In the genomic region with DNA sequence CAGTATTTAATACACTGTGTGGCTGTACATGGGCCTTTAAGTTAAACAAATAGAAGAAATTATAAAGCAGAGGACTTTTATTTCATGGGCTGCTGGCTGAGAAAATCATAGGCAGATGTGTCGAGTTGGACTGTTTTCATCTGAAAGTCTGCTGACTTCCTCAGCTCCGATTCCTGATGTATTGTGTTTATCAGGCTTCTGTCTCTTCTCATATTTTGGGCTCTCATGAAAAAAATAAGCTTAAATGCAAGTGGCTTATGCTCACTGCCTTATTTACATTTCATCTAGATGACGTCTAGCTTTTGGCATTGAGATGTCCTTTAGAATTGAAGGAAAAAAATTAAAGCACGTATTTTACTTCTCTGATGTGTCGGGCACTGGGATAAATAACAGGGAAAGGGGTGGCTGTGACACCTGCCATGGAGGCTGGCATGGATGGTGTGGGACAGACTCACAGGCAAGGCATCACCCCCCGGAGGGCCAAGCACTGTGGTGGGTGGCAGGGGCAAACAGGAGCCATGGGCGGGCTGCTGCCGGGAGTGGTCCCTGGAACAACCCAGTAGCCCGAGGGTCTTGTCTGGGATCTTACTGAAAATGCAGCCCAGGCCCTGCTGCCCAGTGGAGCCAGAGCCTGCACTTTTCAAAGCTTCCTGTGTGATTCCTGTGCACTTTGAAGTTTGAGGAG, we compare ENCODE assay signal across 32 cellular contexts.
DNase-seq lines count a peak whose midpoint lies in the region; ATAC-seq and TF ChIP-seq lines count a peak whose summit lies in the region.
"Had no signal": no experiment of that assay in that cellular context is flagged by ENCODE, and none has a peak within 500 bp of the region (broad histone marks: within the 10 kb centered on the region; RNA-seq: fewer than 3 reads in every experiment).

No MANE protein-coding gene starts in this region.

- peak overlapping the region; percentile 81 for H3K27ac Mint-ChIP-seq in mesothelial cell of epicardium
- H3K27ac Mint-ChIP-seq: activated CD4-positive, alpha-beta memory T cell treated with anti-CD3 and anti-CD28 coated beads, Interleukin-2, amount 10 ng/mL, durations not matched to agents 7 days and 5 days; activated naive CD8-positive, alpha-beta T cell treated with anti-CD3 and anti-CD28 coated beads for 36 hours; activated T-helper 2 cell treated with anti-CD3 and anti-CD28 coated beads, Interferon-gamma antibody, Interleukin-2, Interleukin-4, amounts not matched to agents 10 μg/mL and 5 μg/mL and 100 μg/mL, durations not matched to agents 14 hours and 24 hours and 36 hours; neural progenitor cell; stimulated activated naive B cell treated with anti-CD40 and anti-IgM and Interleukin-4, amounts not matched to agents 10 μg/mL and 1 μg/mL and 100 μg/mL, for 72 hours; T-helper 17 cell had no signal

- ATAC-seq in GM21526 (IDR thresholded peaks at IDR 0.05; ENCODE audit: low FRiP score, unreplicated experiment): no peak
- ATAC-seq: K562; left colon; stimulated activated naive B cell treated with anti-CD40 and anti-IgM and Interleukin-4, amounts not matched to agents 10 μg/mL and 1 μg/mL and 100 μg/mL, for 72 hours; T-helper 17 cell had no signal

- H3K9me3 Mint-ChIP-seq in mesothelial cell of epicardium: no peaks in the 10 kb centered on the region
- H3K9me3 Mint-ChIP-seq: activated CD4-positive, alpha-beta memory T cell treated with anti-CD3 and anti-CD28 coated beads, Interleukin-2, amount 10 ng/mL, durations not matched to agents 7 days and 5 days; activated naive CD8-positive, alpha-beta T cell treated with anti-CD3 and anti-CD28 coated beads for 36 hours; activated T-helper 2 cell treated with anti-CD3 and anti-CD28 coated beads, Interferon-gamma antibody, Interleukin-2, Interleukin-4, amounts not matched to agents 10 μg/mL and 5 μg/mL and 100 μg/mL, durations not matched to agents 14 hours and 24 hours and 36 hours; neural progenitor cell had no signal

- peaks cover 31% of the 10 kb centered on the region for H3K4me1 Mint-ChIP-seq in mesothelial cell of epicardium
- H3K4me1 Mint-ChIP-seq: activated naive CD8-positive, alpha-beta T cell treated with anti-CD3 and anti-CD28 coated beads for 36 hours had no signal

- no peaks in the 10 kb centered on the region for H3K27me3 Mint-ChIP-seq in mesothelial cell of epicardium (ENCODE audit: low read depth)
- H3K27me3 Mint-ChIP-seq: activated naive CD8-positive, alpha-beta T cell treated with anti-CD3 and anti-CD28 coated beads for 36 hours had no signal

- TF ChIP-seq CTCF in mesothelial cell of epicardium (IDR thresholded peaks at IDR 0.05; ENCODE audit: unreplicated experiment): no peak

- H3K36me3 Mint-ChIP-seq in mesothelial cell of epicardium: no peaks in the 10 kb centered on the region
- H3K36me3 Mint-ChIP-seq: activated naive CD8-positive, alpha-beta T cell treated with anti-CD3 and anti-CD28 coated beads for 36 hours; neural progenitor cell; stimulated activated naive B cell treated with anti-CD40 and anti-IgM and Interleukin-4, amounts not matched to agents 10 μg/mL and 1 μg/mL and 100 μg/mL, for 72 hours had no signal

- DNase-seq in NCI-H2171 treated with DMSO at 0.1 percent for 48 hours (lab: John Stamatoyannopoulos, UW) (peak; percentile 68), NCI-H2171 (lab: John Stamatoyannopoulos, UW) (no peak), dermis blood vessel endothelial cell (peak; percentile 30), mesothelial cell of epicardium (ENCODE audit: low spot score in 2 of 2, unreplicated experiment in 2 of 2) (no peak), kidney tubule cell (ENCODE audit: low spot score) (no peak), cerebellum (ENCODE audit: low spot score) (no peak), NCI-H1417 (lab: John Stamatoyannopoulos, UW) (no peak)
- DNase-seq: activated CD4-positive, alpha-beta memory T cell treated with anti-CD3 and anti-CD28 coated beads, Interleukin-2, amount 10 ng/mL, durations not matched to agents 7 days and 5 days; activated CD4-positive, CD25-positive, alpha-beta regulatory T cell treated with anti-CD3 and anti-CD28 coated beads, Interleukin-2, amount 50 U/mL, for 72 hours; activated CD8-positive, alpha-beta memory T cell treated with anti-CD3 and anti-CD28 coated beads, Interleukin-2, amount 50 U/mL, for 48 hours; activated naive CD8-positive, alpha-beta T cell treated with anti-CD3 and anti-CD28 coated beads for 36 hours; BE2C; caudate nucleus; dorsolateral prefrontal cortex; GDM1; HCEC 1CT; hippocampal formation; mammary epithelial cell; NCI-H1105 treated with DMSO at 0.1 percent for 48 hours; NCI-H2081; NCI-H345; NCI-H774; posterior cingulate gyrus; right lobe of liver; stimulated activated naive B cell treated with anti-CD40 and anti-IgM and Interleukin-4, amounts not matched to agents 10 μg/mL and 1 μg/mL and 100 μg/mL, for 72 hours; T-helper 17 cell; testis had no signal

- no peak overlapping the region for H3K4me3 Mint-ChIP-seq in mesothelial cell of epicardium
- H3K4me3 Mint-ChIP-seq: activated CD4-positive, alpha-beta memory T cell treated with anti-CD3 and anti-CD28 coated beads, Interleukin-2, amount 10 ng/mL, durations not matched to agents 7 days and 5 days; activated naive CD8-positive, alpha-beta T cell treated with anti-CD3 and anti-CD28 coated beads for 36 hours; neural progenitor cell; stimulated activated naive B cell treated with anti-CD40 and anti-IgM and Interleukin-4, amounts not matched to agents 10 μg/mL and 1 μg/mL and 100 μg/mL, for 72 hours; T-helper 17 cell had no signal

Comparison
In these comparisons a context has a peak if more than half of its experiments do, and no peak if none do; other contexts are left out.
1. DNase-seq: peak in NCI-H2171 treated with DMSO at 0.1 percent for 48 hours (single experiment) and dermis blood vessel endothelial cell (single experiment); none in NCI-H2171 (single experiment), mesothelial cell of epicardium (0 of 2), kidney tubule cell (single experiment), cerebellum (single experiment) and NCI-H1417 (0 of 3).